ENCODE assay signal across 15 cellular contexts in genomic region chr1:29810121-29811120, GRCh38.
DNase-seq lines count a peak whose midpoint lies in the region; ATAC-seq and TF ChIP-seq lines count a peak whose summit lies in the region.
"Had no signal": no experiment of that assay in that cellular context is flagged by ENCODE, and none has a peak within 500 bp of the region (broad histone marks: within the 10 kb centered on the region; RNA-seq: fewer than 3 reads in every experiment).

No MANE protein-coding gene starts in this region.

- H3K27me3 Mint-ChIP-seq in GM23338 (ENCODE audit: insufficient read depth, low read depth, poor library complexity) = peaks cover 6% of the 10 kb centered on the region
- no peaks in the 10 kb centered on the region for H3K27me3 Mint-ChIP-seq in endodermal cell (ENCODE audit: insufficient read depth)

- H2AFZ ChIP-seq in GM23338 = 0 out of 2 replicates have a peak overlapping the region, but pooled peaks have one; percentile 66

- H3K4me2 ChIP-seq in BLaER1 treated with 17β-estradiol and CSF1 and Interleukin-3, amounts not matched to agents 10 nM and 100 nM = peak overlapping the region in 6 of 11 experiments; percentile 23 to 69 (median 48); a peak in 11 of 22 replicates
- H3K4me2 ChIP-seq in GM23338 = no peak overlapping the region

- peaks cover 0 to 31% (median 19%) of the 10 kb centered on the region in 10 experiments; a peak in 13 of 20 replicates for H3K4me1 ChIP-seq in BLaER1 treated with 17β-estradiol and CSF1 and Interleukin-3, amounts not matched to agents 10 nM and 100 nM
- H3K4me1 ChIP-seq in GM23338 (ENCODE audit: insufficient read depth) (no peaks in the 10 kb centered on the region), endodermal cell (ENCODE audit: control insufficient read depth, insufficient read depth, low read length) (peaks cover 1% of the 10 kb centered on the region), spleen (no peaks in the 10 kb centered on the region)
- no peaks in the 10 kb centered on the region for H3K4me1 ChIP-seq in effector memory CD4-positive, alpha-beta T cell (ENCODE audit: control insufficient read depth, insufficient read depth, low read length, poor library complexity, severe bottlenecking)

- H3K27me3 ChIP-seq in BLaER1 treated with 17β-estradiol and CSF1 and Interleukin-3, amounts not matched to agents 10 nM and 100 nM = no peaks in the 10 kb centered on the region
- no peaks in the 10 kb centered on the region for H3K27me3 ChIP-seq in GM23338 (ENCODE audit: insufficient read depth)
- H3K27me3 ChIP-seq in endodermal cell (ENCODE audit: control insufficient read depth, insufficient read depth, low read length, poor library complexity, severe bottlenecking) = no peaks in the 10 kb centered on the region
- H3K27me3 ChIP-seq in spleen (replicated peaks in 1 of 7) = peaks cover 0 to 20% (median 0%) of the 10 kb centered on the region in 7 donors
- no peaks in the 10 kb centered on the region for H3K27me3 ChIP-seq in effector memory CD4-positive, alpha-beta T cell (replicated peaks; ENCODE audit: control insufficient read depth, insufficient read depth, low read length, poor library complexity, severe bottlenecking)

- H3K4me1 Mint-ChIP-seq in GM23338 (peaks cover 5% of the 10 kb centered on the region), endodermal cell (peaks cover 17% of the 10 kb centered on the region)

- H3K36me3 ChIP-seq in BLaER1 treated with 17β-estradiol and CSF1 and Interleukin-3, amounts not matched to agents 10 nM and 100 nM = no peaks in the 10 kb centered on the region
- H3K36me3 ChIP-seq in GM23338 (ENCODE audit: insufficient read depth) (no peaks in the 10 kb centered on the region), endodermal cell (ENCODE audit: control insufficient read depth, insufficient read depth, low read length) (no peaks in the 10 kb centered on the region), spleen (no peaks in the 10 kb centered on the region)
- H3K36me3 ChIP-seq in effector memory CD4-positive, alpha-beta T cell (ENCODE audit: control insufficient read depth, insufficient read depth, low read length) = no peaks in the 10 kb centered on the region

- H3K9me3 Mint-ChIP-seq in GM23338 = no peaks in the 10 kb centered on the region
- no peaks in the 10 kb centered on the region for H3K9me3 Mint-ChIP-seq in endodermal cell

- H4K20me1 ChIP-seq in BLaER1 treated with 17β-estradiol and CSF1 and Interleukin-3, amounts not matched to agents 10 nM and 100 nM = no peaks in the 10 kb centered on the region
- H4K20me1 ChIP-seq in GM23338 (replicated peaks; ENCODE audit: insufficient read depth) = no peaks in the 10 kb centered on the region

- intact Hi-C loops in spleen (cut with DNase I; ENCODE audit: low total_unique reads) = no loop called here

- no peaks in the 10 kb centered on the region for H3K79me2 ChIP-seq in GM23338 (replicated peaks; ENCODE audit: insufficient read depth)

- ATAC-seq in GM23338 = no peak
- no peak for ATAC-seq in HG02840 (IDR thresholded peaks at IDR 0.05; ENCODE audit: low FRiP score, unreplicated experiment)

- H3K36me3 Mint-ChIP-seq in GM23338 (ENCODE audit: low read depth) (no peaks in the 10 kb centered on the region), endodermal cell (ENCODE audit: low read depth) (no peaks in the 10 kb centered on the region)

- TF ChIP-seq POLR2A in spleen (IDR thresholded peaks at IDR 0.05) = no peak

- DNase-seq in GM23338 (ENCODE audit: low spot score) (no peak), endodermal cell (peak; percentile 22), spleen (peak; percentile 44), HUDEP-2 (lab: John Stamatoyannopoulos, UW; ENCODE audit: unreplicated experiment in 76 of 76) (no peak)
- no peak for DNase-seq in effector memory CD4-positive, alpha-beta T cell
- DNase-seq: C1 segment of cervical spinal cord, EL, HCEC 1CT, IMR-90, NCI-H1417, NCI-H1930, NCI-H2171 treated with DMSO at 0.1 percent for 48 hours, SIG-M5 had no signal

- no peaks in the 10 kb centered on the region for H3K9me2 ChIP-seq in GM23338 (ENCODE audit: insufficient read depth)

- no peak overlapping the region for H3K27ac ChIP-seq in BLaER1 treated with 17β-estradiol and CSF1 and Interleukin-3, amounts not matched to agents 10 nM and 100 nM
- no peak overlapping the region for H3K27ac ChIP-seq in GM23338 (ENCODE audit: low read depth)
- no peak overlapping the region for H3K27ac ChIP-seq in endodermal cell (ENCODE audit: low read depth, low read length)
- H3K27ac ChIP-seq in spleen = no peak overlapping the region
- no peak overlapping the region for H3K27ac ChIP-seq in effector memory CD4-positive, alpha-beta T cell (ENCODE audit: insufficient read depth, low read length, poor library complexity, severe bottlenecking)

- H3F3A ChIP-seq in GM23338 (replicated peaks; ENCODE audit: low read depth) = no peaks in the 10 kb centered on the region

- H3K4me3 Mint-ChIP-seq in GM23338 (no peak overlapping the region), endodermal cell (no peak overlapping the region)

- H3K27ac Mint-ChIP-seq in GM23338 (no peak overlapping the region), endodermal cell (no peak overlapping the region)

- no peak overlapping the region for H3K4me3 ChIP-seq in BLaER1 treated with 17β-estradiol and CSF1 and Interleukin-3, amounts not matched to agents 10 nM and 100 nM
- H3K4me3 ChIP-seq in GM23338 (no peak overlapping the region), endodermal cell (ENCODE audit: low read length) (no peak overlapping the region), spleen (no peak overlapping the region)
- H3K4me3 ChIP-seq in effector memory CD4-positive, alpha-beta T cell (ENCODE audit: insufficient read depth, low read depth, low read length, poor library complexity, severe bottlenecking) = no peak overlapping the region

- TF ChIP-seq CTCF in GM23338 (conservative IDR thresholded peaks at IDR 0.05; ENCODE audit: low read depth in 2 of 2) = no peak
- TF ChIP-seq CTCF in endodermal cell (conservative IDR thresholded peaks at IDR 0.05) = no peak
- TF ChIP-seq CTCF in spleen (IDR thresholded peaks at IDR 0.05 in 8 of 11, conservative IDR thresholded peaks at IDR 0.05 in 3 of 11) = no peak

- H3K9me3 ChIP-seq in BLaER1 treated with 17β-estradiol and CSF1 and Interleukin-3, amounts not matched to agents 10 nM and 100 nM (replicated peaks in 1 of 11) = no peaks in the 10 kb centered on the region
- H3K9me3 ChIP-seq in endodermal cell (ENCODE audit: control insufficient read depth, low read length) (no peaks in the 10 kb centered on the region), spleen (no peaks in the 10 kb centered on the region)
- H3K9me3 ChIP-seq in effector memory CD4-positive, alpha-beta T cell (ENCODE audit: control insufficient read depth, low read length) = no peaks in the 10 kb centered on the region

- 94 to 100% methylated on average over 7 to 21 of the region's 22 CpGs for WGBS in endodermal cell (ENCODE audit: insufficient coverage in 1 of 2, insufficient read length in 1 of 2), 2 experiments
- WGBS in spleen, 5 donors = 86 to 91% (median 86%) methylated on average over 16 to 22 of the region's 22 CpGs

- no peak overlapping the region for H3K9ac ChIP-seq in BLaER1 treated with 17β-estradiol and CSF1 and Interleukin-3, amounts not matched to agents 10 nM and 100 nM
- no peak overlapping the region for H3K9ac ChIP-seq in endodermal cell (ENCODE audit: extremely low read depth, low read length, poor library complexity, severe bottlenecking)

TF ChIP-seq in GM23338, 12 proteins besides CTCF, POLR2A, EP300 and RAD21 (continues in another document):
- TF ChIP-seq EZH2 (IDR thresholded peaks at IDR 0.05; ENCODE audit: low read depth, unreplicated experiment) = no peak
- no peak for TF ChIP-seq ZNF331 (CRISPR knock-in tag; IDR thresholded peaks at IDR 0.05; ENCODE audit: low read depth)
- no peak for TF ChIP-seq STAT1 (IDR thresholded peaks at IDR 0.05; ENCODE audit: unreplicated experiment)
- no peak for TF ChIP-seq EZH2phosphoT487 (IDR thresholded peaks at IDR 0.05; ENCODE audit: unreplicated experiment)
- no peak for TF ChIP-seq NANOG (IDR thresholded peaks at IDR 0.05; ENCODE audit: borderline replicate concordance)

Comparison
In these comparisons a context has a peak if more than half of its experiments do, and no peak if none do; other contexts are left out.
1. DNase-seq: peak in endodermal cell (single experiment) and spleen (single experiment); none in GM23338 (single experiment), effector memory CD4-positive, alpha-beta T cell (0 of 3) and HUDEP-2 (0 of 76).